8 cellular contexts compared by ENCODE assay signal in the genomic region with DNA sequence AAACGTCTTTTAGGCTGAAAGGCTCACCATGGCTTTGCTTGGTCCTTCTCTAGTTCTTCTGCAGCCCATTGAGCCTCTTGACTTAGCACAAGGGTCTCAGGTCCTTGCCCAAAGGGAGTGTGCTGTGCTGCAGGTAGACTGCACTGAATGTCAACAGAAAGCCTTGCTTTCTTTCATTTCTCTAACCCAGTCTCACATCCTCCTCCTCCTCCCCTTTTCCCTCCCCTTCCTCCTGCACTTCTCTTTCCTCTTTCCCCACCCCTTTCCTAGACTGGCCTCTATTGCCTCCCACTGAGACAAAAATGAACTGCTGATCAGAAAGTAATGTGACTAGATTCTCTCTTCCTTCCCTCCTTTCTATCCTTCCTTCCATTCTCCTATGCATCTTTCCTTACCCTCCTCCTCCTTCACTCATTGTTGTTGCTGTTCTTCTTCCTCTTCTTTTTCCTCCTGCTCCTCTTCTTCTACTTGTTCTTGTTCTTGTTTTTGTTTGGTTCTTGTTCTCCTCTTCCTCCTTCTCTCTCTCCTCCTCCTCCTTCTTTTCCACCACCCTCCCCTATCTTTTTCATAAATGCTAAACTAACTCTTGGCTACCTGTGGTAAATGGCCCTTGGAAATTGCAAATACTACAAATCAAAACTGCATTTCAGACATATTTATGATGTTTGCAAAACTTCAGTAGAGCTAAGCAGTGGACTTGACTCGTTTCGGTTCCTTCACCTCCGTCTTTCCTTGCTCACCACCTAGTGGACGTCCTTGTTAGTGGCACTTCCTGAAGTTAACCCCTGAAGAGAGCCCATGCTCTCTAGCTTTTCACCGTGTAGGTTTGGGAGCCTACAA. TPM values are rescaled to one million over a fixed set of nuclear protein-coding genes. Genes with fewer than 3 reads are reported as not detected.
A peak's percentile ranks its signal among the peaks of the same experiment; 100 is the strongest.
DNase-seq lines count a peak whose midpoint lies in the region; ATAC-seq and TF ChIP-seq lines count a peak whose summit lies in the region.

TSS of gene SELL (minus strand) at position 152 of the 840 bp plus-strand sequence. CDS start at position 30, 122 bp downstream.

- no peaks in the 10 kb centered on the region for H3K27me3 ChIP-seq in BLaER1
- no peaks in the 10 kb centered on the region for H3K27me3 ChIP-seq in liver (ENCODE audit: control insufficient read depth in 4 of 4, insufficient read depth in 4 of 4, low read length in 3 of 4)

- peak; percentile 84 to 92 for TF ChIP-seq RAD21 in liver (IDR thresholded peaks at IDR 0.05)

- no peaks in the 10 kb centered on the region for H4K20me1 ChIP-seq in BLaER1

- H3K27ac ChIP-seq in BLaER1 (no peak within 1 kb of the TSS), liver (ENCODE audit: low read depth in 1 of 2, low read length in 2 of 2) (peak within 1 kb of the TSS in 1 of 2 donors; percentile 50)

- H3K4me2 ChIP-seq in BLaER1, result peak within 1 kb of the TSS; percentile 58

- H3K9ac ChIP-seq in BLaER1 (no peak within 1 kb of the TSS), liver (ENCODE audit: low read depth in 1 of 2, low read length in 2 of 2) (peak within 1 kb of the TSS; percentile 8 to 69)

- peak; percentile 10 for DNase-seq in NCI-H345 treated with DMSO at 0.1 percent for 48 hours (lab: John Stamatoyannopoulos, UW; ENCODE audit: unreplicated experiment)
- DNase-seq in activated CD4-positive, CD25-positive, alpha-beta regulatory T cell treated with anti-CD3 and anti-CD28 coated beads, Interleukin-2, amount 50 U/mL, for 16 hours (ENCODE audit: low read depth, low spot score), result peak; percentile 65
- peak; percentile 47 for DNase-seq in dedifferentiated amniotic fluid mesenchymal stem cell (ENCODE audit: extremely low spot score)
- DNase-seq in stimulated activated CD4-positive, alpha-beta T cell treated with anti-CD3 and anti-CD28 coated beads, Interleukin-4, amount 100 ng/mL, for 48 hours (ENCODE audit: low read depth in 2 of 2), result peak; percentile 54 to 64

- H3K4me1 ChIP-seq in BLaER1 (peaks cover 10% of the 10 kb centered on the region), liver (ENCODE audit: control insufficient read depth in 4 of 4, insufficient read depth in 4 of 4, low read length in 3 of 4) (peaks cover 0 to 11% (median 8%) of the 10 kb centered on the region in 4 donors)

- H3K4me3 ChIP-seq in BLaER1, result peak within 1 kb of the TSS; percentile 33; the same call in 1 of the 2 replicates
- peak within 1 kb of the TSS; percentile 25 to 70 (median 47) for H3K4me3 ChIP-seq in liver (ENCODE audit: low read depth in 1 of 3, low read length in 3 of 3)

- WGBS in liver, result 8% methylated on average over 6 of the region's 6 CpGs

- peak; percentile 78 for TF ChIP-seq CTCF in liver (IDR thresholded peaks at IDR 0.05; ENCODE audit: low read depth, low read length, missing input control)

- H3K36me3 ChIP-seq in BLaER1, result no peaks in the 10 kb centered on the region
- H3K36me3 ChIP-seq in liver (ENCODE audit: control insufficient read depth in 4 of 4, insufficient read depth in 3 of 4, low read depth in 1 of 4, low read length in 3 of 4), result no peaks in the 10 kb centered on the region

- peak; percentile 74 for ATAC-seq in GM18909 (IDR thresholded peaks at IDR 0.05; ENCODE audit: poor library complexity, unreplicated experiment)
- ATAC-seq in HG03135 (IDR thresholded peaks at IDR 0.05; ENCODE audit: unreplicated experiment), result peak; percentile 67

- peaks cover 9% of the 10 kb centered on the region; the same call in 1 of the 2 replicates for H3K9me3 ChIP-seq in BLaER1
- no peaks in the 10 kb centered on the region for H3K9me3 ChIP-seq in liver (ENCODE audit: control insufficient read depth in 4 of 4, low read length in 3 of 4)

TF ChIP-seq in liver, 16 proteins besides CTCF, POLR2A, EP300 and RAD21:
- TF ChIP-seq JUND (IDR thresholded peaks at IDR 0.05), result peak in 1 of 2 donors; percentile 19
- TF ChIP-seq SP1 (IDR thresholded peaks at IDR 0.05), result no peak
- no peak for TF ChIP-seq YY1 (IDR thresholded peaks at IDR 0.05)
- TF ChIP-seq, protein P1, sequence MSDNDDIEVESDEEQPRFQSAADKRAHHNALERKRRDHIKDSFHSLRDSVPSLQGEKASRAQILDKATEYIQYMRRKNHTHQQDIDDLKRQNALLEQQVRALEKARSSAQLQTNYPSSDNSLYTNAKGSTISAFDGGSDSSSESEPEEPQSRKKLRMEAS (IDR thresholded peaks at IDR 0.05), result peak; percentile 28
- TF ChIP-seq, protein P2, sequence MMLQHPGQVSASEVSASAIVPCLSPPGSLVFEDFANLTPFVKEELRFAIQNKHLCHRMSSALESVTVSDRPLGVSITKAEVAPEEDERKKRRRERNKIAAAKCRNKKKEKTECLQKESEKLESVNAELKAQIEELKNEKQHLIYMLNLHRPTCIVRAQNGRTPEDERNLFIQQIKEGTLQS (IDR thresholded peaks at IDR 0.05), result no peak
- TF ChIP-seq HNF4A (conservative IDR thresholded peaks at IDR 0.05), result peak; percentile 17 to 44
- TF ChIP-seq ZBTB33 (IDR thresholded peaks at IDR 0.05), result no peak
- no peak for TF ChIP-seq NR2F2 (IDR thresholded peaks at IDR 0.05)
- peak in 1 of 2 donors; percentile 37 for TF ChIP-seq RXRA (IDR thresholded peaks at IDR 0.05)

RNA-seq across cellular contexts. Expression of gene SELL, which starts in this region (rescaled TPM):
- 1 to 10 TPM; 7.2 to 9.9 TPM for total RNA-seq in liver
- 1 to 10 TPM; 1.5 to 2.4 TPM for polyA plus RNA-seq in liver

Comparison
In these comparisons a context has a peak if more than half of its experiments do, and no peak if none do; other contexts are left out.
1. DNase-seq: peak in every context shown above with its lines; median percentile 65 in activated CD4-positive, CD25-positive, alpha-beta regulatory T cell treated with anti-CD3 and anti-CD28 coated beads, Interleukin-2, amount 50 U/mL, for 16 hours; 59 in stimulated activated CD4-positive, alpha-beta T cell treated with anti-CD3 and anti-CD28 coated beads, Interleukin-4, amount 100 ng/mL, for 48 hours; 47 in dedifferentiated amniotic fluid mesenchymal stem cell; 10 in NCI-H345 treated with DMSO at 0.1 percent for 48 hours.